Comparison of ENCODE assay signal across 1 cellular context in genomic region chr1:154936416-154937050, GRCh38.
TF ChIP-seq lines count a peak whose summit lies in the region.

Gene PMVK, minus strand, starts transcription at chr1:154936719. Its CDS starts 34 bp downstream, at chr1:154936685.

TF ChIP-seq in HepG2, 621 proteins besides CTCF, POLR2A, EP300 and RAD21 (continued from another document and continues in another):
- TF ChIP-seq, protein P1, sequence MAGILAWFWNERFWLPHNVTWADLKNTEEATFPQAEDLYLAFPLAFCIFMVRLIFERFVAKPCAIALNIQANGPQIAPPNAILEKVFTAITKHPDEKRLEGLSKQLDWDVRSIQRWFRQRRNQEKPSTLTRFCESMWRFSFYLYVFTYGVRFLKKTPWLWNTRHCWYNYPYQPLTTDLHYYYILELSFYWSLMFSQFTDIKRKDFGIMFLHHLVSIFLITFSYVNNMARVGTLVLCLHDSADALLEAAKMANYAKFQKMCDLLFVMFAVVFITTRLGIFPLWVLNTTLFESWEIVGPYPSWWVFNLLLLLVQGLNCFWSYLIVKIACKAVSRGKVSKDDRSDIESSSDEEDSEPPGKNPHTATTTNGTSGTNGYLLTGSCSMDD (CRISPR knock-in tag; IDR thresholded peaks at IDR 0.05): peak; percentile 92
- TF ChIP-seq ETV6 (CRISPR knock-in tag; conservative IDR thresholded peaks at IDR 0.05) (peak; percentile 95), IKZF5 (CRISPR knock-in tag; IDR thresholded peaks at IDR 0.05) (peak; percentile 94), SMAD1 (CRISPR knock-in tag; IDR thresholded peaks at IDR 0.05; ENCODE audit: borderline replicate concordance, low read depth) (peak; percentile 86; the same call in 1 of the 2 replicates), RARA (CRISPR knock-in tag; IDR thresholded peaks at IDR 0.05) (peak; percentile 68), GMEB1 (CRISPR knock-in tag; IDR thresholded peaks at IDR 0.05; ENCODE audit: borderline replicate concordance) (peak; percentile 65), CCAR2 (optimal IDR thresholded peaks at IDR 0.05; ENCODE audit: low read depth, low read length) (no peak), ZNF275 (CRISPR knock-in tag; IDR thresholded peaks at IDR 0.05; ENCODE audit: borderline replicate concordance) (peak; percentile 96), AHR (CRISPR knock-in tag; IDR thresholded peaks at IDR 0.05) (peak; percentile 99), YEATS4 (CRISPR knock-in tag; IDR thresholded peaks at IDR 0.05; ENCODE audit: borderline replicate concordance) (peak; percentile 77), ZSCAN12 (CRISPR knock-in tag; IDR thresholded peaks at IDR 0.05) (peak; percentile 96; the same call in 1 of the 2 replicates), ZNF12 (CRISPR knock-in tag; IDR thresholded peaks at IDR 0.05) (peak; percentile 83; the same call in 1 of the 2 replicates), YEATS2 (CRISPR knock-in tag; IDR thresholded peaks at IDR 0.05; ENCODE audit: borderline replicate concordance) (peak; percentile 82), MBNL3 (CRISPR knock-in tag; conservative IDR thresholded peaks at IDR 0.05) (no peak), ISL2 (CRISPR knock-in tag; IDR thresholded peaks at IDR 0.05) (peak; percentile 60; the same call in 1 of the 2 replicates), GTF3A (CRISPR knock-in tag; conservative IDR thresholded peaks at IDR 0.05) (peak; percentile 97; the same call in 1 of the 2 replicates), PRPF4 (IDR thresholded peaks at IDR 0.05; ENCODE audit: low read depth, low read length, poor library complexity, severe bottlenecking) (no peak), TBP (CRISPR knock-in tag; IDR thresholded peaks at IDR 0.05) (no peak), RAD51 (IDR thresholded peaks at IDR 0.05; ENCODE audit: borderline replicate concordance) (peak; percentile 96), PHF8 (CRISPR knock-in tag; IDR thresholded peaks at IDR 0.05) (peak; percentile 60), ETV5 (CRISPR knock-in tag; IDR thresholded peaks at IDR 0.05; ENCODE audit: borderline replicate concordance) (peak; percentile 88), SAP130 (CRISPR knock-in tag; IDR thresholded peaks at IDR 0.05; ENCODE audit: low read depth) (peak; percentile 90), MED13 (CRISPR knock-in tag; IDR thresholded peaks at IDR 0.05) (peak; percentile 92; the same call in 1 of the 2 replicates), ZNF850 (CRISPR knock-in tag; conservative IDR thresholded peaks at IDR 0.05) (no peak), RBM39 (IDR thresholded peaks at IDR 0.05; ENCODE audit: low read depth, low read length, poor library complexity, severe bottlenecking) (no peak), ZNF33A (CRISPR knock-in tag; IDR thresholded peaks at IDR 0.05; ENCODE audit: borderline replicate concordance) (no peak), NFE2L2 (IDR thresholded peaks at IDR 0.05; ENCODE audit: low read length) (no peak), MIER2 (CRISPR knock-in tag; IDR thresholded peaks at IDR 0.05) (peak; percentile 86), NCOA1 (CRISPR knock-in tag; IDR thresholded peaks at IDR 0.05) (peak; percentile 94; the same call in 1 of the 2 replicates), ZNF331 (CRISPR knock-in tag; IDR thresholded peaks at IDR 0.05) (peak; percentile 95), BRD4 (CRISPR knock-in tag; IDR thresholded peaks at IDR 0.05) (peak; percentile 72), AKAP8 (CRISPR knock-in tag; IDR thresholded peaks at IDR 0.05) (peak; percentile 92), THAP8 (CRISPR knock-in tag; IDR thresholded peaks at IDR 0.05; ENCODE audit: borderline replicate concordance) (peak; percentile 99), SATB2 (CRISPR knock-in tag; IDR thresholded peaks at IDR 0.05) (peak; percentile 79; the same call in 1 of the 2 replicates), ZNF350 (CRISPR knock-in tag; IDR thresholded peaks at IDR 0.05; ENCODE audit: borderline replicate concordance, low read depth) (peak; percentile 66; the same call in 1 of the 2 replicates), TMF1 (CRISPR knock-in tag; IDR thresholded peaks at IDR 0.05; ENCODE audit: low read depth) (peak; percentile 99), NFKBIZ (CRISPR knock-in tag; IDR thresholded peaks at IDR 0.05) (peak; percentile 91; the same call in 1 of the 2 replicates), ZNF260 (CRISPR knock-in tag; IDR thresholded peaks at IDR 0.05; ENCODE audit: borderline replicate concordance, low read depth) (peak; percentile 51; the same call in 1 of the 2 replicates), ZNF709 (CRISPR knock-in tag; IDR thresholded peaks at IDR 0.05) (peak; percentile 100), TRAFD1 (CRISPR knock-in tag; IDR thresholded peaks at IDR 0.05; ENCODE audit: borderline replicate concordance) (peak; percentile 75; the same call in 1 of the 2 replicates), KAT8 (CRISPR knock-in tag; IDR thresholded peaks at IDR 0.05) (peak; percentile 93), PRMT3 (CRISPR knock-in tag; IDR thresholded peaks at IDR 0.05; ENCODE audit: borderline replicate concordance, low read depth) (peak; percentile 99), MATR3 (CRISPR knock-in tag; IDR thresholded peaks at IDR 0.05) (no peak), ZNF256 (CRISPR knock-in tag; conservative IDR thresholded peaks at IDR 0.05) (peak; percentile 97)
- TF ChIP-seq, protein P2, sequence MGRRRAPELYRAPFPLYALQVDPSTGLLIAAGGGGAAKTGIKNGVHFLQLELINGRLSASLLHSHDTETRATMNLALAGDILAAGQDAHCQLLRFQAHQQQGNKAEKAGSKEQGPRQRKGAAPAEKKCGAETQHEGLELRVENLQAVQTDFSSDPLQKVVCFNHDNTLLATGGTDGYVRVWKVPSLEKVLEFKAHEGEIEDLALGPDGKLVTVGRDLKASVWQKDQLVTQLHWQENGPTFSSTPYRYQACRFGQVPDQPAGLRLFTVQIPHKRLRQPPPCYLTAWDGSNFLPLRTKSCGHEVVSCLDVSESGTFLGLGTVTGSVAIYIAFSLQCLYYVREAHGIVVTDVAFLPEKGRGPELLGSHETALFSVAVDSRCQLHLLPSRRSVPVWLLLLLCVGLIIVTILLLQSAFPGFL (CRISPR knock-in tag; IDR thresholded peaks at IDR 0.05): no peak
- TF ChIP-seq, protein P3, sequence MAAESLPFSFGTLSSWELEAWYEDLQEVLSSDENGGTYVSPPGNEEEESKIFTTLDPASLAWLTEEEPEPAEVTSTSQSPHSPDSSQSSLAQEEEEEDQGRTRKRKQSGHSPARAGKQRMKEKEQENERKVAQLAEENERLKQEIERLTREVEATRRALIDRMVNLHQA (CRISPR knock-in tag; IDR thresholded peaks at IDR 0.05): no peak; the same call in 1 of the 2 replicates
- TF ChIP-seq, protein P4, sequence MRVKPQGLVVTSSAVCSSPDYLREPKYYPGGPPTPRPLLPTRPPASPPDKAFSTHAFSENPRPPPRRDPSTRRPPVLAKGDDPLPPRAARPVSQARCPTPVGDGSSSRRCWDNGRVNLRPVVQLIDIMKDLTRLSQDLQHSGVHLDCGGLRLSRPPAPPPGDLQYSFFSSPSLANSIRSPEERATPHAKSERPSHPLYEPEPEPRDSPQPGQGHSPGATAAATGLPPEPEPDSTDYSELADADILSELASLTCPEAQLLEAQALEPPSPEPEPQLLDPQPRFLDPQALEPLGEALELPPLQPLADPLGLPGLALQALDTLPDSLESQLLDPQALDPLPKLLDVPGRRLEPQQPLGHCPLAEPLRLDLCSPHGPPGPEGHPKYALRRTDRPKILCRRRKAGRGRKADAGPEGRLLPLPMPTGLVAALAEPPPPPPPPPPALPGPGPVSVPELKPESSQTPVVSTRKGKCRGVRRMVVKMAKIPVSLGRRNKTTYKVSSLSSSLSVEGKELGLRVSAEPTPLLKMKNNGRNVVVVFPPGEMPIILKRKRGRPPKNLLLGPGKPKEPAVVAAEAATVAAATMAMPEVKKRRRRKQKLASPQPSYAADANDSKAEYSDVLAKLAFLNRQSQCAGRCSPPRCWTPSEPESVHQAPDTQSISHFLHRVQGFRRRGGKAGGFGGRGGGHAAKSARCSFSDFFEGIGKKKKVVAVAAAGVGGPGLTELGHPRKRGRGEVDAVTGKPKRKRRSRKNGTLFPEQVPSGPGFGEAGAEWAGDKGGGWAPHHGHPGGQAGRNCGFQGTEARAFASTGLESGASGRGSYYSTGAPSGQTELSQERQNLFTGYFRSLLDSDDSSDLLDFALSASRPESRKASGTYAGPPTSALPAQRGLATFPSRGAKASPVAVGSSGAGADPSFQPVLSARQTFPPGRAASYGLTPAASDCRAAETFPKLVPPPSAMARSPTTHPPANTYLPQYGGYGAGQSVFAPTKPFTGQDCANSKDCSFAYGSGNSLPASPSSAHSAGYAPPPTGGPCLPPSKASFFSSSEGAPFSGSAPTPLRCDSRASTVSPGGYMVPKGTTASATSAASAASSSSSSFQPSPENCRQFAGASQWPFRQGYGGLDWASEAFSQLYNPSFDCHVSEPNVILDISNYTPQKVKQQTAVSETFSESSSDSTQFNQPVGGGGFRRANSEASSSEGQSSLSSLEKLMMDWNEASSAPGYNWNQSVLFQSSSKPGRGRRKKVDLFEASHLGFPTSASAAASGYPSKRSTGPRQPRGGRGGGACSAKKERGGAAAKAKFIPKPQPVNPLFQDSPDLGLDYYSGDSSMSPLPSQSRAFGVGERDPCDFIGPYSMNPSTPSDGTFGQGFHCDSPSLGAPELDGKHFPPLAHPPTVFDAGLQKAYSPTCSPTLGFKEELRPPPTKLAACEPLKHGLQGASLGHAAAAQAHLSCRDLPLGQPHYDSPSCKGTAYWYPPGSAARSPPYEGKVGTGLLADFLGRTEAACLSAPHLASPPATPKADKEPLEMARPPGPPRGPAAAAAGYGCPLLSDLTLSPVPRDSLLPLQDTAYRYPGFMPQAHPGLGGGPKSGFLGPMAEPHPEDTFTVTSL (CRISPR knock-in tag; IDR thresholded peaks at IDR 0.05; ENCODE audit: borderline replicate concordance): peak; percentile 84
- TF ChIP-seq, protein P5, sequence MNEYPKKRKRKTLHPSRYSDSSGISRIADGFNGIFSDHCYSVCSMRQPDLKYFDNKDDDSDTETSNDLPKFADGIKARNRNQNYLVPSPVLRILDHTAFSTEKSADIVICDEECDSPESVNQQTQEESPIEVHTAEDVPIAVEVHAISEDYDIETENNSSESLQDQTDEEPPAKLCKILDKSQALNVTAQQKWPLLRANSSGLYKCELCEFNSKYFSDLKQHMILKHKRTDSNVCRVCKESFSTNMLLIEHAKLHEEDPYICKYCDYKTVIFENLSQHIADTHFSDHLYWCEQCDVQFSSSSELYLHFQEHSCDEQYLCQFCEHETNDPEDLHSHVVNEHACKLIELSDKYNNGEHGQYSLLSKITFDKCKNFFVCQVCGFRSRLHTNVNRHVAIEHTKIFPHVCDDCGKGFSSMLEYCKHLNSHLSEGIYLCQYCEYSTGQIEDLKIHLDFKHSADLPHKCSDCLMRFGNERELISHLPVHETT (CRISPR knock-in tag; conservative IDR thresholded peaks at IDR 0.05): peak; percentile 89; the same call in 1 of the 2 replicates
- TF ChIP-seq, protein P6, sequence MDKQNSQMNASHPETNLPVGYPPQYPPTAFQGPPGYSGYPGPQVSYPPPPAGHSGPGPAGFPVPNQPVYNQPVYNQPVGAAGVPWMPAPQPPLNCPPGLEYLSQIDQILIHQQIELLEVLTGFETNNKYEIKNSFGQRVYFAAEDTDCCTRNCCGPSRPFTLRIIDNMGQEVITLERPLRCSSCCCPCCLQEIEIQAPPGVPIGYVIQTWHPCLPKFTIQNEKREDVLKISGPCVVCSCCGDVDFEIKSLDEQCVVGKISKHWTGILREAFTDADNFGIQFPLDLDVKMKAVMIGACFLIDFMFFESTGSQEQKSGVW (CRISPR knock-in tag; IDR thresholded peaks at IDR 0.05; ENCODE audit: borderline replicate concordance): peak; percentile 91; the same call in 1 of the 2 replicates
